Comparison of ENCODE assay signal across 13 cellular contexts in the genomic region with DNA sequence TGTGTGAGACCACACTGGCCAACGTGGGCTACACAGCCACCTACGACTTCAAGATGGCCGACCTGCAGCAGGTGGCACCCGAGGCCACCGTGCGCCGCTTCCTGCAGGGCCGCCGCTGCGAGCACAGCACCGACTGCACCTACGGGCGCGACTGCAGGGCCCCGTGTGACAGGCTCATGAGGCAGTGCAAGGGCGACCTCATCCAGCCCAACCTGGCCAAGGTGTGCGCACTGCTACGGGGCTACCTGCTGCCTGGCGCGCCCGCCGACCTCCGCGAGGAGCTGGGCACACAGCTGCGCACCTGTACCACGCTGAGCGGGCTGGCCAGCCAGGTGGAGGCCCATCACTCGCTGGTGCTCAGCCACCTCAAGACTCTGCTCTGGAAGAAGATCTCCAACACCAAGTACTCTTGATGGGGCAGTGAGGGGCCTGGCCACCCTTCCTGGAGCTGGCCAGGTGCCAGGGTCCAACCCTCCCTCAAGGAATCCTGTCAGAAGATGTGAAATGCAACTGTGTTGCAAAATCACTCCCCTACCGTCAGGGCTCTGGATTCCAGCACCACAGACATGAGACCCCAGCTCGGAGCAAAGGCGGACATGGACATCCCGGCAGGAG. TPM values are rescaled to one million over a fixed set of nuclear protein-coding genes. Genes with fewer than 3 reads are reported as not detected.
A peak's percentile ranks its signal among the peaks of the same experiment; 100 is the strongest.
DNase-seq lines count a peak whose midpoint lies in the region; ATAC-seq and TF ChIP-seq lines count a peak whose summit lies in the region.
"Had no signal": no experiment of that assay in that cellular context is flagged by ENCODE, and none has a peak within 500 bp of the region (broad histone marks: within the 10 kb centered on the region; RNA-seq: fewer than 3 reads in every experiment).

No MANE protein-coding gene starts in this region.

- TF ChIP-seq CTCF in CD4-positive, alpha-beta T cell (IDR thresholded peaks at IDR 0.05), result no peak

- H3K27me3 Mint-ChIP-seq in CD4-positive, alpha-beta T cell, result peaks cover 7% of the 10 kb centered on the region
- H3K27me3 Mint-ChIP-seq in central memory CD8-positive, alpha-beta T cell, result no peaks in the 10 kb centered on the region

- no peaks in the 10 kb centered on the region for H3K27me3 ChIP-seq in CD4-positive, alpha-beta T cell (ENCODE audit: control insufficient read depth, insufficient read depth, low read length)
- H3K27me3 ChIP-seq: cardiac muscle cell, heart left ventricle, sigmoid colon had no signal

- peaks cover 54% of the 10 kb centered on the region for H3K36me3 Mint-ChIP-seq in CD4-positive, alpha-beta T cell (ENCODE audit: low read depth)
- peaks cover 46% of the 10 kb centered on the region for H3K36me3 Mint-ChIP-seq in central memory CD8-positive, alpha-beta T cell (ENCODE audit: insufficient read depth)

- CTCF ChIA-PET in CD4-positive, alpha-beta T cell (lab: Charles Lee), result no interaction called here

- intact Hi-C loops in CD4-positive, alpha-beta T cell (cut with DNase I, micrococcal nuclease), result no loop called here

- H3K4me1 Mint-ChIP-seq in CD4-positive, alpha-beta T cell (ENCODE audit: low read depth), result peaks cover 24% of the 10 kb centered on the region
- peaks cover 20% of the 10 kb centered on the region for H3K4me1 Mint-ChIP-seq in central memory CD8-positive, alpha-beta T cell

- no peak for ATAC-seq in CD4-positive, alpha-beta T cell (ENCODE audit: poor library complexity)
- no peak for ATAC-seq in central memory CD8-positive, alpha-beta T cell (replicated peaks; ENCODE audit: extremely low read depth, poor library complexity, severe bottlenecking)
- no peak for ATAC-seq in GM21619 (IDR thresholded peaks at IDR 0.05; ENCODE audit: unreplicated experiment)
- ATAC-seq: heart left ventricle had no signal

- POLR2A ChIA-PET in CD4-positive, alpha-beta T cell (lab: Charles Lee), result interaction anchor here (2.6 kb wide), 1 partner anchor 9 kb away, joined by 10 read pairs; no protein-coding TSS in a partner anchor

- peak overlapping the region; percentile 11 for H3K4me3 Mint-ChIP-seq in CD4-positive, alpha-beta T cell
- H3K4me3 Mint-ChIP-seq in central memory CD8-positive, alpha-beta T cell, result peak overlapping the region; percentile 15
- H3K4me3 Mint-ChIP-seq: CD14-positive monocyte had no signal

- H3K9me3 ChIP-seq in CD4-positive, alpha-beta T cell (ENCODE audit: control insufficient read depth, low read length), result no peaks in the 10 kb centered on the region
- H3K9me3 ChIP-seq: heart left ventricle, sigmoid colon had no signal

- H3K27ac Mint-ChIP-seq in CD4-positive, alpha-beta T cell, result peak overlapping the region; percentile 9
- no peak overlapping the region for H3K27ac Mint-ChIP-seq in central memory CD8-positive, alpha-beta T cell (ENCODE audit: low read depth)

- DNase-seq in CD4-positive, alpha-beta T cell, result no peak
- no peak for DNase-seq in central memory CD8-positive, alpha-beta T cell (ENCODE audit: low spot score in 2 of 2)
- DNase-seq in HK-2 (ENCODE audit: unreplicated experiment) (no peak), NCI-H1417 treated with DMSO at 0.1 percent for 48 hours (lab: John Stamatoyannopoulos, UW) (no peak)
- DNase-seq: heart left ventricle, naive B cell, NCI-H1105 treated with DMSO at 0.1 percent for 48 hours, NCI-H510A treated with DMSO at 0.1 percent for 48 hours, sigmoid colon had no signal

- H3K9me3 Mint-ChIP-seq in CD4-positive, alpha-beta T cell, result no peaks in the 10 kb centered on the region
- H3K9me3 Mint-ChIP-seq in central memory CD8-positive, alpha-beta T cell, result no peaks in the 10 kb centered on the region
- H3K9me3 Mint-ChIP-seq: CD14-positive monocyte, naive B cell had no signal

- no peak overlapping the region for H3K27ac ChIP-seq in CD4-positive, alpha-beta T cell (ENCODE audit: low read depth, low read length)
- H3K27ac ChIP-seq: cardiac muscle cell, sigmoid colon had no signal

- TF ChIP-seq POLR2A in GM19099 (IDR thresholded peaks at IDR 0.05; ENCODE audit: extremely low read depth, insufficient read length, low read depth), result peak; percentile 24

RNA-seq across cellular contexts. Expression of a gene that starts 11.1 kb away (rescaled TPM):
- total RNA-seq in CD4-positive, alpha-beta T cell, result under 1 TPM in 1 of 2 experiments, not detected in 1; 0.11 TPM

RNA-seq across cellular contexts. Expression of a gene that starts 19.3 kb away (rescaled TPM):
- total RNA-seq in CD4-positive, alpha-beta T cell, result not detected

RNA-seq across cellular contexts. Expression of a gene that starts 24.9 kb away (rescaled TPM):
- not detected for total RNA-seq in CD4-positive, alpha-beta T cell
- total RNA-seq: cardiac muscle cell had no signal

RNA-seq across cellular contexts. Expression of a gene that starts 34.6 kb away (rescaled TPM):
- total RNA-seq in CD4-positive, alpha-beta T cell, result not detected
- total RNA-seq: cardiac muscle cell, heart left ventricle, sigmoid colon had no signal

RNA-seq across cellular contexts. Expression of a gene that starts 36.2 kb away (rescaled TPM):
- total RNA-seq in CD4-positive, alpha-beta T cell, result 1 to 10 TPM; 3.6 to 4.0 TPM
